Comparison of ENCODE assay signal across 8 cellular contexts in genomic region chr22:40951795-40952602, GRCh38. TPM values are rescaled to one million over a fixed set of nuclear protein-coding genes. Genes with fewer than 3 reads are reported as not detected.
A peak's percentile ranks its signal among the peaks of the same experiment; 100 is the strongest.
DNase-seq lines count a peak whose midpoint lies in the region; ATAC-seq, FAIRE-seq and TF ChIP-seq lines count a peak whose summit lies in the region.

No MANE protein-coding gene starts in this region.

- peak overlapping the region; percentile 62 for H3K18ac ChIP-seq in trophoblast cell (ENCODE audit: low read length)

- H3K27ac ChIP-seq in Peyer's patch (peak overlapping the region; percentile 92 to 97 (median 95)), trophoblast cell (ENCODE audit: low read depth, low read length) (peak overlapping the region; percentile 67)

- TF ChIP-seq POLR2A in Peyer's patch (IDR thresholded peaks at IDR 0.05): no peak

- H3K4me1 ChIP-seq in Peyer's patch (peaks cover 0 to 20% (median 6%) of the 10 kb centered on the region in 4 donors), trophoblast cell (ENCODE audit: control insufficient read depth in 1 of 2, insufficient read depth in 2 of 2, low read length in 2 of 2) (peaks cover 2 to 3% of the 10 kb centered on the region in 2 experiments)

- CTCF ChIA-PET in activated CD8-positive, alpha-beta memory T cell treated with anti-CD3 and anti-CD28 coated beads, Interleukin-2, amount 10 ng/mL, durations not matched to agents 7 days and 5 days (lab: Charles Lee): interaction anchor here (1.3 to 3.7 kb wide), 6 partner anchors 30 to 286 kb away, joined by 3 to 27 read pairs (median 6); partner anchors contain the start of gene EP300

- peak overlapping the region; percentile 72 for H4K8ac ChIP-seq in trophoblast cell (ENCODE audit: low read depth, low read length)

- DNase-seq in activated CD8-positive, alpha-beta memory T cell treated with anti-CD3 and anti-CD28 coated beads, Interleukin-2, amount 10 ng/mL, durations not matched to agents 7 days and 5 days: no peak
- no peak for DNase-seq in activated CD8-positive, alpha-beta memory T cell treated with anti-CD3 and anti-CD28 coated beads, Interleukin-2, amount 50 U/mL, for 48 hours
- no peak for DNase-seq in Peyer's patch
- DNase-seq in epithelial cell of proximal tubule (ENCODE audit: low read depth): no peak
- DNase-seq in trophoblast cell: peak in 1 of 2 donors; percentile 15
- DNase-seq in D721Med (ENCODE audit: insufficient read length, low spot score): no peak
- no peak for DNase-seq in OCI-M2 (lab: John Stamatoyannopoulos, UW; ENCODE audit: unreplicated experiment)
- no peak for DNase-seq in activated CD4-positive, alpha-beta T cell treated with anti-CD3 and anti-CD28 coated beads for 1 hour

- peak overlapping the region; percentile 98 for H3K9ac ChIP-seq in trophoblast cell (ENCODE audit: low read length)

- H3K23ac ChIP-seq in trophoblast cell (ENCODE audit: low read length): peak overlapping the region; percentile 84

- H2AFZ ChIP-seq in trophoblast cell (ENCODE audit: insufficient read depth, low read length, poor library complexity): no peak overlapping the region

- H3K79me1 ChIP-seq in trophoblast cell (ENCODE audit: low read length): peaks cover 10% of the 10 kb centered on the region

- H3K36me3 ChIP-seq in Peyer's patch (peaks cover 0 to 12% (median 0%) of the 10 kb centered on the region in 3 donors), trophoblast cell (ENCODE audit: control insufficient read depth in 1 of 2, insufficient read depth in 2 of 2, low read length in 2 of 2) (peaks cover 11 to 13% of the 10 kb centered on the region in 2 experiments)

- peak; percentile 3 for ATAC-seq in activated CD8-positive, alpha-beta memory T cell treated with anti-CD3 and anti-CD28 coated beads, Interleukin-2, amount 10 ng/mL, durations not matched to agents 7 days and 5 days

- H2BK12ac ChIP-seq in trophoblast cell (ENCODE audit: low read length): no peak overlapping the region

- H2AK5ac ChIP-seq in trophoblast cell (ENCODE audit: low read length): peak overlapping the region; percentile 61

- peak overlapping the region; percentile 66 to 100 (median 75) for H3K4me3 ChIP-seq in Peyer's patch
- peak overlapping the region; percentile 83 for H3K4me3 ChIP-seq in epithelial cell of proximal tubule (ENCODE audit: low read depth, low read length)
- peak overlapping the region; percentile 83 for H3K4me3 ChIP-seq in trophoblast cell (ENCODE audit: low read depth, low read length)

- peak overlapping the region; percentile 56 for H3K4ac ChIP-seq in trophoblast cell (ENCODE audit: low read depth, low read length)

- no peaks in the 10 kb centered on the region for H3K27me3 Mint-ChIP-seq in activated CD8-positive, alpha-beta memory T cell treated with anti-CD3 and anti-CD28 coated beads, Interleukin-2, amount 10 ng/mL, durations not matched to agents 7 days and 5 days

- H4K12ac ChIP-seq in trophoblast cell (ENCODE audit: low read depth, low read length): peak overlapping the region; percentile 49

- peak overlapping the region; percentile 98 for H3K27ac Mint-ChIP-seq in activated CD8-positive, alpha-beta memory T cell treated with anti-CD3 and anti-CD28 coated beads, Interleukin-2, amount 10 ng/mL, durations not matched to agents 7 days and 5 days

- H3K4me1 Mint-ChIP-seq in activated CD8-positive, alpha-beta memory T cell treated with anti-CD3 and anti-CD28 coated beads, Interleukin-2, amount 10 ng/mL, durations not matched to agents 7 days and 5 days: peaks cover 35% of the 10 kb centered on the region

- peak overlapping the region; percentile 66 for H2BK5ac ChIP-seq in trophoblast cell (ENCODE audit: low read depth, low read length, poor library complexity)

- H3K4me3 Mint-ChIP-seq in activated CD8-positive, alpha-beta memory T cell treated with anti-CD3 and anti-CD28 coated beads, Interleukin-2, amount 10 ng/mL, durations not matched to agents 7 days and 5 days: peak overlapping the region; percentile 96

- 100% methylated on average over 1 of the region's 21 CpGs for WGBS in trophoblast cell (ENCODE audit: extremely low coverage, insufficient coverage, insufficient read length)

- peak overlapping the region; percentile 99 for H3K4me2 ChIP-seq in trophoblast cell (ENCODE audit: low read length)

- peak overlapping the region; percentile 83 for H3K14ac ChIP-seq in trophoblast cell (ENCODE audit: low read length)

- peaks cover 31% of the 10 kb centered on the region for H3K36me3 Mint-ChIP-seq in activated CD8-positive, alpha-beta memory T cell treated with anti-CD3 and anti-CD28 coated beads, Interleukin-2, amount 10 ng/mL, durations not matched to agents 7 days and 5 days

- H2BK120ac ChIP-seq in trophoblast cell (ENCODE audit: insufficient read depth, low read length, poor library complexity): peak overlapping the region; percentile 67

- no peak for TF ChIP-seq CTCF in Peyer's patch (IDR thresholded peaks at IDR 0.05)
- TF ChIP-seq CTCF in epithelial cell of proximal tubule (conservative IDR thresholded peaks at IDR 0.05; ENCODE audit: low read depth, low read length): no peak
- no peak for TF ChIP-seq CTCF in D721Med (IDR thresholded peaks at IDR 0.05; ENCODE audit: insufficient read depth, missing control alignments)

- H3K27me3 ChIP-seq in Peyer's patch (no peaks in the 10 kb centered on the region), trophoblast cell (ENCODE audit: insufficient read depth, low read length) (no peaks in the 10 kb centered on the region)

- H4K91ac ChIP-seq in trophoblast cell (ENCODE audit: low read depth, low read length): peak overlapping the region; percentile 88

- H3K79me2 ChIP-seq in trophoblast cell (ENCODE audit: control insufficient read depth, insufficient read depth, low read length, poor library complexity): peaks cover 13% of the 10 kb centered on the region

- H3K9me3 ChIP-seq in Peyer's patch (no peaks in the 10 kb centered on the region), trophoblast cell (ENCODE audit: insufficient read depth, low read depth, low read length) (no peaks in the 10 kb centered on the region)

- H3K9me3 Mint-ChIP-seq in activated CD8-positive, alpha-beta memory T cell treated with anti-CD3 and anti-CD28 coated beads, Interleukin-2, amount 10 ng/mL, durations not matched to agents 7 days and 5 days (ENCODE audit: low read depth): no peaks in the 10 kb centered on the region

- FAIRE-seq in D721Med (lab: Jason Lieb, UNC): no peak

RNA-seq across cellular contexts. Expression of gene RBX1, which starts 0.8 kb away (rescaled TPM):
- 10 to 100 TPM; 76.9 to 82.8 TPM for total RNA-seq in activated CD8-positive, alpha-beta memory T cell treated with anti-CD3 and anti-CD28 coated beads, Interleukin-2, amount 10 ng/mL, durations not matched to agents 7 days and 5 days
- total RNA-seq in Peyer's patch: 10 to 100 TPM; 25.9 to 37.5 (median 27.2) TPM
- total RNA-seq in epithelial cell of proximal tubule: 88.5 and 109 TPM in 2 replicates
- 94.4 and 100.0 TPM in 2 replicates for polyA plus RNA-seq in trophoblast cell (2013)
